Comparison of ENCODE assay signal across 14 cellular contexts in genomic region chr18:49251451-49251850, GRCh38.
"Had no signal": no experiment of that assay in that cellular context is flagged by ENCODE, and none has a peak within 500 bp of the region (broad histone marks: within the 10 kb centered on the region; RNA-seq: fewer than 3 reads in every experiment).

No MANE protein-coding gene starts in this region.

- H3K27me3 ChIP-seq: ascending aorta, esophagus squamous epithelium, foreskin keratinocyte, left lung, upper lobe of left lung had no signal

- H3K9me3 ChIP-seq: esophagus squamous epithelium, left lung, psoas muscle, upper lobe of left lung had no signal

- H3K27ac ChIP-seq: ascending aorta, esophagus squamous epithelium, foreskin keratinocyte, left lung, psoas muscle, upper lobe of left lung had no signal

- DNase-seq: activated CD8-positive, alpha-beta memory T cell treated with anti-CD3 and anti-CD28 coated beads, Interleukin-2, amount 50 U/mL, for 4 hours; activated CD8-positive, alpha-beta T cell treated with anti-CD3 and anti-CD28 coated beads for 36 hours; activated naive CD8-positive, alpha-beta T cell treated with anti-CD3 and anti-CD28 coated beads, Interleukin-2, amount 10 ng/mL, durations not matched to agents 7 days and 5 days; esophagus squamous epithelium; left lung; nephron progenitor cell; psoas muscle; stimulated activated CD4-positive, alpha-beta T cell treated with anti-CD3 and anti-CD28 coated beads, Interleukin-2, amount 100 ng/mL, for 48 hours; stimulated activated CD8-positive, alpha-beta memory T cell treated with anti-CD3 and anti-CD28 coated beads, Interleukin-4, amount 100 ng/mL, for 48 hours; stimulated activated naive CD8-positive, alpha-beta T cell treated with anti-CD3 and anti-CD28 coated beads, Interleukin-15, Interleukin-2, amounts not matched to agents 100 U/mL and 50 U/mL, for 24 hours; upper lobe of left lung had no signal

- H3K4me3 ChIP-seq: ascending aorta, esophagus squamous epithelium, left lung, psoas muscle, upper lobe of left lung had no signal

- FAIRE-seq: bronchial epithelial cell had no signal

- H3K4me1 ChIP-seq: psoas muscle had no signal
